In genomic region chr1:231779081-231779480, GRCh38 we compare ENCODE assay signal across 13 cellular contexts.
DNase-seq lines count a peak whose midpoint lies in the region; ATAC-seq and TF ChIP-seq lines count a peak whose summit lies in the region.
"Had no signal": no experiment of that assay in that cellular context is flagged by ENCODE, and none has a peak within 500 bp of the region (broad histone marks: within the 10 kb centered on the region; RNA-seq: fewer than 3 reads in every experiment).

No MANE protein-coding gene starts in this region.

- H3K9ac ChIP-seq in skeletal muscle tissue (ENCODE audit: low read depth in 1 of 3, low read length in 3 of 3) (no peak overlapping the region), endodermal cell (ENCODE audit: extremely low read depth, low read length, poor library complexity, severe bottlenecking) (no peak overlapping the region)

- no peak for TF ChIP-seq CTCF in breast epithelium (IDR thresholded peaks at IDR 0.05)
- TF ChIP-seq CTCF in MCF 10A (IDR thresholded peaks at IDR 0.05; ENCODE audit: unreplicated experiment) = no peak
- TF ChIP-seq CTCF in endodermal cell (conservative IDR thresholded peaks at IDR 0.05) = no peak

- TF ChIP-seq POLR2A in breast epithelium (IDR thresholded peaks at IDR 0.05) = no peak

- ATAC-seq in HG03039 (IDR thresholded peaks at IDR 0.05; ENCODE audit: unreplicated experiment) = no peak

- H3K4me1 ChIP-seq in breast epithelium (no peaks in the 10 kb centered on the region), skeletal muscle tissue (ENCODE audit: control insufficient read depth in 3 of 3, insufficient read depth in 3 of 3, low read length in 3 of 3) (peaks cover 14 to 28% (median 15%) of the 10 kb centered on the region in 3 donors), endodermal cell (ENCODE audit: control insufficient read depth, insufficient read depth, low read length) (no peaks in the 10 kb centered on the region)
- H3K4me1 ChIP-seq: Peyer's patch had no signal

- no peaks in the 10 kb centered on the region for H3K36me3 ChIP-seq in breast epithelium
- peaks cover 0 to 4% (median 0%) of the 10 kb centered on the region in 3 donors for H3K36me3 ChIP-seq in skeletal muscle tissue (ENCODE audit: control insufficient read depth in 3 of 3, insufficient read depth in 3 of 3, low read length in 3 of 3)
- H3K36me3 ChIP-seq in endodermal cell (ENCODE audit: control insufficient read depth, insufficient read depth, low read length) = no peaks in the 10 kb centered on the region
- H3K36me3 ChIP-seq: Peyer's patch had no signal

- no TSS peak for BruUV-seq in MCF 10A (replicated peaks; lab: Mats Ljungman, UMichigan)

- H3K27ac Mint-ChIP-seq in MCF 10A (ENCODE audit: low read depth, unreplicated experiment) (no peak overlapping the region), endodermal cell (no peak overlapping the region)

- H3K9me3 Mint-ChIP-seq in MCF 10A (ENCODE audit: unreplicated experiment) (no peaks in the 10 kb centered on the region), endodermal cell (no peaks in the 10 kb centered on the region)

- POLR2A ChIA-PET in MCF 10A (lab: Yijun Ruan, JAX) = interaction anchor here (0.9 kb wide), 1 partner anchor 62 kb away, joined by 4 read pairs; no protein-coding TSS in a partner anchor

- H3K4me3 Mint-ChIP-seq in MCF 10A (ENCODE audit: unreplicated experiment) = no peak overlapping the region
- H3K4me3 Mint-ChIP-seq in endodermal cell = no peak overlapping the region

- no peaks in the 10 kb centered on the region for H3K9me3 ChIP-seq in breast epithelium
- no peaks in the 10 kb centered on the region for H3K9me3 ChIP-seq in skeletal muscle tissue (ENCODE audit: control insufficient read depth in 3 of 3, low read length in 3 of 3)
- H3K9me3 ChIP-seq in endodermal cell (ENCODE audit: control insufficient read depth, low read length) = no peaks in the 10 kb centered on the region
- H3K9me3 ChIP-seq: Peyer's patch had no signal

- peak overlapping the region; percentile 33 to 65 for H3K27ac ChIP-seq in breast epithelium
- peak overlapping the region; percentile 30 for H3K27ac ChIP-seq in angular gyrus (ENCODE audit: low read depth, low read length)
- peak overlapping the region; percentile 64 for H3K27ac ChIP-seq in skeletal muscle tissue (ENCODE audit: low read depth, low read length)
- H3K27ac ChIP-seq in endodermal cell (ENCODE audit: low read depth, low read length) = no peak overlapping the region
- H3K27ac ChIP-seq: Peyer's patch had no signal

- no peak overlapping the region for H3K4me3 ChIP-seq in breast epithelium
- H3K4me3 ChIP-seq in skeletal muscle tissue (ENCODE audit: low read length in 3 of 3) = no peak overlapping the region
- no peak overlapping the region for H3K4me3 ChIP-seq in endodermal cell (ENCODE audit: low read length)
- H3K4me3 ChIP-seq: Peyer's patch had no signal

- H3K4me1 Mint-ChIP-seq in MCF 10A (ENCODE audit: insufficient read depth, unreplicated experiment) (peaks cover 8% of the 10 kb centered on the region), endodermal cell (peaks cover 19% of the 10 kb centered on the region)

- H3K27me3 Mint-ChIP-seq in MCF 10A (ENCODE audit: insufficient read depth, unreplicated experiment) = no peaks in the 10 kb centered on the region
- no peaks in the 10 kb centered on the region for H3K27me3 Mint-ChIP-seq in endodermal cell (ENCODE audit: insufficient read depth)

- intact Hi-C loops in breast epithelium (cut with DNase I; ENCODE audit: low total_unique reads) (no loop called here), MCF 10A (cut with micrococcal nuclease) (no loop called here)

- CTCF ChIA-PET in MCF 10A (lab: Yijun Ruan, JAX) = interaction anchor here (0.5 to 1.8 kb wide), 3 partner anchors 23 to 616 kb away, joined by 3 to 10 read pairs (median 3); no protein-coding TSS in a partner anchor

- H3K36me3 Mint-ChIP-seq in MCF 10A (ENCODE audit: insufficient read depth, unreplicated experiment) = no peaks in the 10 kb centered on the region
- H3K36me3 Mint-ChIP-seq in endodermal cell (ENCODE audit: low read depth) = peaks cover 5% of the 10 kb centered on the region

- 93 to 100% methylated on average over 3 of the region's 3 CpGs for WGBS in endodermal cell (ENCODE audit: insufficient coverage in 1 of 2, insufficient read length in 1 of 2), 2 experiments

- DNase-seq in breast epithelium (ENCODE audit: low spot score in 2 of 2) (no peak), MCF 10A (ENCODE audit: unreplicated experiment) (no peak), medulla oblongata (ENCODE audit: extremely low spot score) (peak; percentile 59), NCI-H2081 (lab: John Stamatoyannopoulos, UW) (no peak), endodermal cell (no peak)
- DNase-seq: COR-L47, NCI-H1417, NCI-H187 treated with DMSO at 0.1 percent for 48 hours, NCI-H526 treated with DMSO at 0.1 percent for 48 hours, Peyer's patch had no signal

- H3K27me3 ChIP-seq in breast epithelium (no peaks in the 10 kb centered on the region), skeletal muscle tissue (ENCODE audit: control insufficient read depth in 3 of 3, insufficient read depth in 3 of 3, low read length in 3 of 3) (no peaks in the 10 kb centered on the region), endodermal cell (ENCODE audit: control insufficient read depth, insufficient read depth, low read length, poor library complexity, severe bottlenecking) (no peaks in the 10 kb centered on the region)
- H3K27me3 ChIP-seq: Peyer's patch had no signal
